ENCODE assay signal across 13 cellular contexts in the genomic region with DNA sequence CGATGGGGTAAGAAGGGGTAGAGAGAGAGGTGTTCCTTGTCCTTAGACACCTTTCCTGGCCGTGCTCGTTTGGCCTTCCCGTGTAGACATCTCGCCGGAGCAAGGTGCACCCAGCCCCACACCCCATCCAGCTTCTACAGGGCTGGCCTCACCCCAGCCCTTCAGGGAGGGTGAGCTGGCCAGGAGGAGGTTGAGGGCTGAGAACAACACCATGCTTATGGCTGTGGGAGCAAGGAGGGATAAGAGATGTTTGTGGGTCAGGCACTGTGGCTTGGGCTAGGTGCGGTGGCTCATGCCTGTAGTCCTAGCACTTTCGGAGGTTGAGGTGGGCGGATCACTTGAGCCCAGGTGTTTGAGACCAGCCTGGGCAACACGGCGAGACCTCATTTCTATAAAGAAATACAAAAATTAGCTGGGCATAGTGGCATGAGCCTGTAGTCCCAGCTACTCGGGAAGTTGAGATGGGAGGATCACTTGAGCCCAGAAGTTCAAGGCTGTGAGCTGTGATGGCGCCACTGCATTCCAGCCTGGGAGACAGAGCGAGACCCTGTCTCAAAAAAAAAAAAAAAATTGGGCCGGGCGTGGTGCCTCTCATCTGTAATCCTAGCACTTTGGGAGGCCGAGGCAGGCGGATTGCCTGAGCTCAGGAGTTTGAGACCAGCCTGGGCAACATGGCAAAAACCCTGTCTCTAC. TPM values are rescaled to one million over a fixed set of nuclear protein-coding genes. Genes with fewer than 3 reads are reported as not detected.
DNase-seq lines count a peak whose midpoint lies in the region; ATAC-seq and TF ChIP-seq lines count a peak whose summit lies in the region.
"Had no signal": no experiment of that assay in that cellular context is flagged by ENCODE, and none has a peak within 500 bp of the region (broad histone marks: within the 10 kb centered on the region; RNA-seq: fewer than 3 reads in every experiment).

No MANE protein-coding gene starts in this region.

- TF ChIP-seq CTCF in left ventricle myocardium inferior (IDR thresholded peaks at IDR 0.05; ENCODE audit: borderline replicate concordance) (no peak), parathyroid adenoma (IDR thresholded peaks at IDR 0.05) (no peak)

- no peaks in the 10 kb centered on the region for H3K27me3 ChIP-seq in left ventricle myocardium inferior (ENCODE audit: low read depth)
- no peaks in the 10 kb centered on the region for H3K27me3 ChIP-seq in parathyroid adenoma (ENCODE audit: control insufficient read depth, insufficient read depth, low read length)
- H3K27me3 ChIP-seq in aorta (ENCODE audit: control insufficient read depth in 1 of 2, insufficient read depth in 2 of 2, low read length in 1 of 2), result no peaks in the 10 kb centered on the region

- H3K9ac ChIP-seq in parathyroid adenoma, result no peak overlapping the region

- H3K36me3 ChIP-seq in left ventricle myocardium inferior, result no peaks in the 10 kb centered on the region
- no peaks in the 10 kb centered on the region for H3K36me3 ChIP-seq in parathyroid adenoma (ENCODE audit: control insufficient read depth, insufficient read depth, low read length)
- H3K36me3 ChIP-seq in aorta (ENCODE audit: control insufficient read depth in 1 of 2, insufficient read depth in 2 of 2, low read length in 1 of 2), result no peaks in the 10 kb centered on the region

- peak overlapping the region; percentile 65 for H3K4me2 ChIP-seq in parathyroid adenoma (ENCODE audit: low read length)
- H3K4me2 ChIP-seq: A549 had no signal

- H3K4me3 ChIP-seq in left ventricle myocardium inferior (peak overlapping the region; percentile 36), parathyroid adenoma (ENCODE audit: low read depth, low read length) (no peak overlapping the region), aorta (ENCODE audit: low read length in 2 of 2) (no peak overlapping the region)
- H3K4me3 ChIP-seq: A549 had no signal

- no peak overlapping the region for H2AFZ ChIP-seq in parathyroid adenoma

- intact Hi-C loops in Right ventricle myocardium inferior (cut with DNase I), result loop anchor here (5.0 kb wide), 1 partner anchor 39 kb away; no protein-coding TSS in a partner anchor
- intact Hi-C loops in cardiac septum (cut with DNase I), result no loop called here
- intact Hi-C loops in left ventricle myocardium inferior (cut with micrococcal nuclease), result no loop called here
- intact Hi-C loops in aorta (cut with DNase I), result loop anchor here in 1 of 2 donors (5.0 kb wide), 1 partner anchor 39 kb away; no protein-coding TSS in a partner anchor

- ATAC-seq in Right ventricle myocardium inferior, result peak; percentile 36
- peak; percentile 57 for ATAC-seq in aorta (ENCODE audit: low FRiP score)
- ATAC-seq in HG02852 (IDR thresholded peaks at IDR 0.05; ENCODE audit: unreplicated experiment), result no peak
- ATAC-seq in natural killer cell treated with Interleukin-12 subunit alpha and Interleukin-12 subunit beta and Interleukin-15 and Interleukin-18, amount 100 ng/mL, for 72 hours, result no peak
- ATAC-seq: T-cell had no signal

- H3K27ac ChIP-seq in left ventricle myocardium inferior (replicated peaks) (peak overlapping the region; percentile 76), parathyroid adenoma (no peak overlapping the region), aorta (ENCODE audit: low read depth in 1 of 2, low read length in 2 of 2) (peak overlapping the region in 1 of 2 donors; percentile 49)
- H3K27ac ChIP-seq: A549 had no signal

- H3K27ac Mint-ChIP-seq in natural killer cell treated with Interleukin-12 subunit alpha and Interleukin-12 subunit beta and Interleukin-15 and Interleukin-18, amount 100 ng/mL, for 72 hours, result peak overlapping the region in 1 of 2 donors; percentile 47
- H3K27ac Mint-ChIP-seq: IgD-negative memory B cell had no signal

- H3K4me1 Mint-ChIP-seq in natural killer cell treated with Interleukin-12 subunit alpha and Interleukin-12 subunit beta and Interleukin-15 and Interleukin-18, amount 100 ng/mL, for 72 hours (ENCODE audit: low read depth in 2 of 2), result peaks cover 6 to 15% of the 10 kb centered on the region in 2 donors

- DNase-seq in Right ventricle myocardium inferior (ENCODE audit: missing footprints), result no peak
- DNase-seq in cardiac septum (ENCODE audit: low spot score), result no peak
- no peak for DNase-seq in left ventricle myocardium inferior
- DNase-seq in aorta, result no peak
- DNase-seq in natural killer cell treated with Interleukin-12 subunit alpha and Interleukin-12 subunit beta and Interleukin-15 and Interleukin-18, amount 100 ng/mL, for 72 hours (ENCODE audit: low spot score), result no peak
- DNase-seq in stimulated activated CD4-positive, alpha-beta T cell treated with anti-CD3 and anti-CD28 coated beads, Interleukin-4, amount 100 ng/mL, for 4 hours, result no peak
- DNase-seq: immature natural killer cell, NCI-H187, T-cell had no signal

- H3K9me3 ChIP-seq in left ventricle myocardium inferior (replicated peaks) (no peaks in the 10 kb centered on the region), parathyroid adenoma (ENCODE audit: control insufficient read depth, low read length) (no peaks in the 10 kb centered on the region), aorta (ENCODE audit: control insufficient read depth, low read length) (no peaks in the 10 kb centered on the region)
- H3K9me3 ChIP-seq: A549 had no signal

- no peaks in the 10 kb centered on the region for H3K36me3 Mint-ChIP-seq in natural killer cell treated with Interleukin-12 subunit alpha and Interleukin-12 subunit beta and Interleukin-15 and Interleukin-18, amount 100 ng/mL, for 72 hours
- H3K36me3 Mint-ChIP-seq: IgD-negative memory B cell, immature natural killer cell had no signal

- 72 to 75% methylated on average over 18 of the region's 18 CpGs for WGBS in aorta, 2 donors

- peaks cover 53% of the 10 kb centered on the region for H3K79me2 ChIP-seq in parathyroid adenoma

- H3K4me1 ChIP-seq in left ventricle myocardium inferior (peaks cover 37% of the 10 kb centered on the region), parathyroid adenoma (no peaks in the 10 kb centered on the region), aorta (ENCODE audit: control insufficient read depth in 1 of 2, insufficient read depth in 2 of 2, low read length in 2 of 2) (peaks cover 0 to 3% of the 10 kb centered on the region in 2 donors)

- H3K4me3 Mint-ChIP-seq in natural killer cell treated with Interleukin-12 subunit alpha and Interleukin-12 subunit beta and Interleukin-15 and Interleukin-18, amount 100 ng/mL, for 72 hours, result no peak overlapping the region
- H3K4me3 Mint-ChIP-seq: IgD-negative memory B cell, immature natural killer cell, T-cell had no signal

- no peaks in the 10 kb centered on the region for H3K27me3 Mint-ChIP-seq in natural killer cell treated with Interleukin-12 subunit alpha and Interleukin-12 subunit beta and Interleukin-15 and Interleukin-18, amount 100 ng/mL, for 72 hours
- H3K27me3 Mint-ChIP-seq: IgD-negative memory B cell, T-cell had no signal

- no peaks in the 10 kb centered on the region for H3K9me3 Mint-ChIP-seq in natural killer cell treated with Interleukin-12 subunit alpha and Interleukin-12 subunit beta and Interleukin-15 and Interleukin-18, amount 100 ng/mL, for 72 hours
- H3K9me3 Mint-ChIP-seq: IgD-negative memory B cell, immature natural killer cell, T-cell had no signal

RNA-seq across cellular contexts. Expression of a gene that starts 15.5 kb away (rescaled TPM):
- total RNA-seq in Right ventricle myocardium inferior, result 33.8 TPM
- 52.2 TPM for total RNA-seq in cardiac septum
- 38.8 TPM for total RNA-seq in left ventricle myocardium inferior
- total RNA-seq in aorta, result 10 to 100 TPM; 65.0 to 67.4 TPM
- 10 to 100 TPM; 17.8 to 61.8 TPM for polyA plus RNA-seq in aorta
- 100 to 1,000 TPM; 118 to 175 TPM for total RNA-seq in natural killer cell treated with Interleukin-12 subunit alpha and Interleukin-12 subunit beta and Interleukin-15 and Interleukin-18, amount 100 ng/mL, for 72 hours

RNA-seq across cellular contexts. Expression of a gene that starts 47.7 kb away (rescaled TPM):
- total RNA-seq in Right ventricle myocardium inferior, result 15.3 TPM
- total RNA-seq in cardiac septum, result 14.1 TPM
- total RNA-seq in left ventricle myocardium inferior, result 12.4 TPM
- 10 to 100 TPM; 13.7 to 15.7 TPM for total RNA-seq in aorta
- 10 to 100 TPM; 15.2 to 16.0 TPM for polyA plus RNA-seq in aorta
- 10 to 100 TPM; 24.9 to 30.2 TPM for total RNA-seq in natural killer cell treated with Interleukin-12 subunit alpha and Interleukin-12 subunit beta and Interleukin-15 and Interleukin-18, amount 100 ng/mL, for 72 hours

RNA-seq across cellular contexts. Expression of a gene that starts 47.9 kb away (rescaled TPM):
- total RNA-seq in Right ventricle myocardium inferior, result 15.2 TPM
- total RNA-seq in cardiac septum, result 20.8 TPM
- total RNA-seq in left ventricle myocardium inferior, result 13.1 TPM
- total RNA-seq in aorta, result 10 to 100 TPM; 36.5 to 41.8 TPM
- polyA plus RNA-seq in aorta, result 10 to 100 TPM; 30.1 to 41.1 TPM
- 10 to 100 TPM; 33.8 to 37.2 TPM for total RNA-seq in natural killer cell treated with Interleukin-12 subunit alpha and Interleukin-12 subunit beta and Interleukin-15 and Interleukin-18, amount 100 ng/mL, for 72 hours

Comparison
In these comparisons a context has a peak if more than half of its experiments do, and no peak if none do; other contexts are left out.
1. ATAC-seq: peak in Right ventricle myocardium inferior (single experiment) and aorta (single experiment); none in HG02852 (single experiment) and natural killer cell treated with Interleukin-12 subunit alpha and Interleukin-12 subunit beta and Interleukin-15 and Interleukin-18, amount 100 ng/mL, for 72 hours (0 of 2).